In genomic region chr3:156583469-156583868, GRCh38 we compare ENCODE assay signal across 15 cellular contexts. TPM values are rescaled to one million over a fixed set of nuclear protein-coding genes. Genes with fewer than 3 reads are reported as not detected.
DNase-seq lines count a peak whose midpoint lies in the region; ATAC-seq and TF ChIP-seq lines count a peak whose summit lies in the region.
"Had no signal": no experiment of that assay in that cellular context is flagged by ENCODE, and none has a peak within 500 bp of the region (broad histone marks: within the 10 kb centered on the region; RNA-seq: fewer than 3 reads in every experiment).

No MANE protein-coding gene starts in this region.

- no peak overlapping the region for H3K9ac ChIP-seq in BLaER1 treated with 17β-estradiol and CSF1 and Interleukin-3, amounts not matched to agents 10 nM and 100 nM
- no peak overlapping the region for H3K9ac ChIP-seq in GM23248

- TF ChIP-seq POLR2A in body of pancreas (IDR thresholded peaks at IDR 0.05): no peak

- DNase-seq in GM23248: no peak
- no peak for DNase-seq in neural crest cell (ENCODE audit: low read depth, low spot score)
- DNase-seq in body of pancreas: no peak
- DNase-seq: CD4-positive, CD25-positive, alpha-beta regulatory T cell; H7; MV-4-11; NCI-H1417; NCI-H187 treated with DMSO at 0.1 percent for 48 hours; NCI-H526 treated with DMSO at 0.1 percent for 48 hours; PC-3 had no signal

- H3K79me2 ChIP-seq in GM23248 (ENCODE audit: insufficient read depth): no peaks in the 10 kb centered on the region

- ATAC-seq in activated T-helper 17 cell treated with anti-CD3 and anti-CD28 coated beads, Interleukin-2, amount 50 U/mL, for 72 hours (replicated peaks): no peak
- ATAC-seq in HG02623 (IDR thresholded peaks at IDR 0.05; ENCODE audit: unreplicated experiment) (no peak), body of pancreas (no peak), GM19467 (IDR thresholded peaks at IDR 0.05; ENCODE audit: unreplicated experiment) (no peak)
- ATAC-seq: PC-3 had no signal

- H3K27ac Mint-ChIP-seq in activated T-helper 17 cell treated with anti-CD3 and anti-CD28 coated beads, Interleukin-2, amount 50 U/mL, for 72 hours: peak overlapping the region; percentile 35
- H3K27ac Mint-ChIP-seq in neural crest cell (ENCODE audit: unreplicated experiment): peak overlapping the region; percentile 53

- H3K36me3 Mint-ChIP-seq in activated T-helper 17 cell treated with anti-CD3 and anti-CD28 coated beads, Interleukin-2, amount 50 U/mL, for 72 hours (ENCODE audit: low read depth): no peaks in the 10 kb centered on the region
- H3K36me3 Mint-ChIP-seq in neural crest cell (ENCODE audit: low read depth): no peaks in the 10 kb centered on the region
- H3K36me3 Mint-ChIP-seq: CD4-positive, CD25-positive, alpha-beta regulatory T cell had no signal

- peaks cover 20 to 90% (median 37%) of the 10 kb centered on the region in 10 experiments for H3K4me1 ChIP-seq in BLaER1 treated with 17β-estradiol and CSF1 and Interleukin-3, amounts not matched to agents 10 nM and 100 nM
- H3K4me1 ChIP-seq in GM23248 (ENCODE audit: insufficient read depth) (peaks cover 2% of the 10 kb centered on the region; the same call in 1 of the 2 replicates), body of pancreas (no peaks in the 10 kb centered on the region)
- H3K4me1 ChIP-seq: SJSA1 had no signal

- TF ChIP-seq CTCF in neural crest cell (conservative IDR thresholded peaks at IDR 0.05): no peak
- no peak for TF ChIP-seq CTCF in body of pancreas (IDR thresholded peaks at IDR 0.05)

- H2AFZ ChIP-seq in GM23248: peak overlapping the region; percentile 21; the same call in 1 of the 2 replicates

- no peaks in the 10 kb centered on the region for H3F3A ChIP-seq in GM23248 (ENCODE audit: insufficient read depth)

- H3K9me3 Mint-ChIP-seq in activated T-helper 17 cell treated with anti-CD3 and anti-CD28 coated beads, Interleukin-2, amount 50 U/mL, for 72 hours: no peaks in the 10 kb centered on the region
- no peaks in the 10 kb centered on the region for H3K9me3 Mint-ChIP-seq in neural crest cell

- H3K4me2 ChIP-seq in BLaER1 treated with 17β-estradiol and CSF1 and Interleukin-3, amounts not matched to agents 10 nM and 100 nM: peak overlapping the region; percentile 16 to 71 (median 40); a peak in 15 of 22 replicates
- no peak overlapping the region for H3K4me2 ChIP-seq in GM23248 (ENCODE audit: unreplicated experiment)

- H3K4me3 Mint-ChIP-seq in activated T-helper 17 cell treated with anti-CD3 and anti-CD28 coated beads, Interleukin-2, amount 50 U/mL, for 72 hours: no peak overlapping the region
- H3K4me3 Mint-ChIP-seq in neural crest cell: no peak overlapping the region
- H3K4me3 Mint-ChIP-seq: CD4-positive, CD25-positive, alpha-beta regulatory T cell had no signal

- no peaks in the 10 kb centered on the region for H3K36me3 ChIP-seq in BLaER1 treated with 17β-estradiol and CSF1 and Interleukin-3, amounts not matched to agents 10 nM and 100 nM
- no peaks in the 10 kb centered on the region for H3K36me3 ChIP-seq in GM23248 (ENCODE audit: low read depth)
- no peaks in the 10 kb centered on the region for H3K36me3 ChIP-seq in body of pancreas (replicated peaks in 1 of 2; ENCODE audit: insufficient read depth in 1 of 2, low read depth in 2 of 2)
- H3K36me3 ChIP-seq: SJSA1 had no signal

- peaks cover 5% of the 10 kb centered on the region for H3K4me1 Mint-ChIP-seq in activated T-helper 17 cell treated with anti-CD3 and anti-CD28 coated beads, Interleukin-2, amount 50 U/mL, for 72 hours
- H3K4me1 Mint-ChIP-seq in neural crest cell: peaks cover 8% of the 10 kb centered on the region
- H3K4me1 Mint-ChIP-seq: CD4-positive, CD25-positive, alpha-beta regulatory T cell had no signal

- peaks cover 11% of the 10 kb centered on the region for H3K27me3 Mint-ChIP-seq in activated T-helper 17 cell treated with anti-CD3 and anti-CD28 coated beads, Interleukin-2, amount 50 U/mL, for 72 hours
- H3K27me3 Mint-ChIP-seq in neural crest cell (ENCODE audit: low read depth): no peaks in the 10 kb centered on the region

- intact Hi-C loops in body of pancreas (cut with DNase I): no loop called here

- peaks cover 0 to 9% (median 0%) of the 10 kb centered on the region in 11 experiments; a peak in 1 of 22 replicates for H3K9me3 ChIP-seq in BLaER1 treated with 17β-estradiol and CSF1 and Interleukin-3, amounts not matched to agents 10 nM and 100 nM (replicated peaks in 1 of 11)
- H3K9me3 ChIP-seq in GM23248 (ENCODE audit: low read depth) (no peaks in the 10 kb centered on the region), body of pancreas (no peaks in the 10 kb centered on the region)
- H3K9me3 ChIP-seq: SJSA1 had no signal

- in situ Hi-C loops in GM23248 (cut with MboI): no loop called here

- H4K20me1 ChIP-seq in BLaER1 treated with 17β-estradiol and CSF1 and Interleukin-3, amounts not matched to agents 10 nM and 100 nM: no peaks in the 10 kb centered on the region
- no peaks in the 10 kb centered on the region for H4K20me1 ChIP-seq in GM23248 (ENCODE audit: insufficient read depth)

- H3K9me2 ChIP-seq in GM23248 (ENCODE audit: insufficient read depth): no peaks in the 10 kb centered on the region

- H3K27ac ChIP-seq in BLaER1 treated with 17β-estradiol and CSF1 and Interleukin-3, amounts not matched to agents 10 nM and 100 nM: peak overlapping the region in 3 of 11 experiments; percentile 3 to 17 (median 16); a peak in 4 of 22 replicates
- H3K27ac ChIP-seq in GM23248 (no peak overlapping the region), body of pancreas (no peak overlapping the region)
- H3K27ac ChIP-seq: SJSA1 had no signal

- H3K27me3 ChIP-seq in BLaER1 treated with 17β-estradiol and CSF1 and Interleukin-3, amounts not matched to agents 10 nM and 100 nM: no peaks in the 10 kb centered on the region
- H3K27me3 ChIP-seq in GM23248 (replicated peaks; ENCODE audit: insufficient read depth): no peaks in the 10 kb centered on the region
- H3K27me3 ChIP-seq in body of pancreas: no peaks in the 10 kb centered on the region
- H3K27me3 ChIP-seq: SJSA1 had no signal

- H3K4me3 ChIP-seq in BLaER1 treated with 17β-estradiol and CSF1 and Interleukin-3, amounts not matched to agents 10 nM and 100 nM: no peak overlapping the region
- no peak overlapping the region for H3K4me3 ChIP-seq in GM23248
- H3K4me3 ChIP-seq in body of pancreas: no peak overlapping the region
- H3K4me3 ChIP-seq: SJSA1 had no signal

RNA-seq across cellular contexts. Expression of gene SSR3, which starts 28.6 kb away (rescaled TPM):
- 364 and 409 TPM in 2 replicates for total RNA-seq in GM23248 (2014; rRNA removed; shearing (Covaris generic))
- polyA plus RNA-seq in GM23248 (2016; fragmentation: Nextera tagmentation; extraction: Ambion mirVana): 551 and 566 TPM in 2 replicates
- total RNA-seq in activated T-helper 17 cell treated with anti-CD3 and anti-CD28 coated beads, Interleukin-2, amount 50 U/mL, for 72 hours: 100 to 1,000 TPM; 140 to 188 TPM
- total RNA-seq in neural crest cell: 131 and 136 TPM in 2 replicates
- total RNA-seq in body of pancreas: 10 to 100 TPM; 77.1 to 97.5 TPM
